In genomic region chr12:948238-948637, GRCh38 we compare ENCODE assay signal across 8 cellular contexts. TPM values are rescaled to one million over a fixed set of nuclear protein-coding genes. Genes with fewer than 3 reads are reported as not detected.
A peak's percentile ranks its signal among the peaks of the same experiment; 100 is the strongest.
DNase-seq lines count a peak whose midpoint lies in the region; ATAC-seq and TF ChIP-seq lines count a peak whose summit lies in the region.

No MANE protein-coding gene starts in this region.

- 93% methylated on average over 9 of the region's 9 CpGs for WGBS in esophagus muscularis mucosa

- H3K27ac Mint-ChIP-seq in progenitor cell of endocrine pancreas, result peak overlapping the region; percentile 81

- H3K4me1 ChIP-seq in RWPE2 (ENCODE audit: insufficient read depth, poor library complexity, severe bottlenecking) (peaks cover 8% of the 10 kb centered on the region), esophagus muscularis mucosa (peaks cover 11 to 15% (median 14%) of the 10 kb centered on the region in 4 donors)

- H3K4me1 Mint-ChIP-seq in progenitor cell of endocrine pancreas (ENCODE audit: low read depth), result peaks cover 20% of the 10 kb centered on the region

- H3K4me3 ChIP-seq in GM08714 (ENCODE audit: low read length) (peak overlapping the region; percentile 73), RWPE2 (ENCODE audit: severe bottlenecking) (peak overlapping the region; percentile 76), esophagus muscularis mucosa (peak overlapping the region; percentile 68 to 83 (median 69))

- H3K27me3 ChIP-seq in RWPE2 (ENCODE audit: insufficient read depth, poor library complexity, severe bottlenecking) (no peaks in the 10 kb centered on the region), esophagus muscularis mucosa (no peaks in the 10 kb centered on the region)

- H3K27me3 Mint-ChIP-seq in progenitor cell of endocrine pancreas, result no peaks in the 10 kb centered on the region

- peaks cover 21% of the 10 kb centered on the region for H3K36me3 ChIP-seq in RWPE2 (ENCODE audit: low read depth)
- H3K36me3 ChIP-seq in esophagus muscularis mucosa, result peaks cover 0 to 15% (median 6%) of the 10 kb centered on the region in 4 donors

- peak overlapping the region; percentile 97 for H3K4me3 Mint-ChIP-seq in progenitor cell of endocrine pancreas (ENCODE audit: low read depth)

- TF ChIP-seq EP300 in esophagus muscularis mucosa (IDR thresholded peaks at IDR 0.05), result no peak

- H3K9me3 Mint-ChIP-seq in progenitor cell of endocrine pancreas (ENCODE audit: low read depth), result no peaks in the 10 kb centered on the region

- TF ChIP-seq CTCF in RWPE2 (IDR thresholded peaks at IDR 0.05; ENCODE audit: poor library complexity, severe bottlenecking) (no peak), esophagus muscularis mucosa (IDR thresholded peaks at IDR 0.05) (no peak), progenitor cell of endocrine pancreas (IDR thresholded peaks at IDR 0.05; ENCODE audit: unreplicated experiment) (no peak), GM10266 (IDR thresholded peaks at IDR 0.05; ENCODE audit: control insufficient read depth, insufficient read depth, low read depth, missing control alignments) (no peak)

- H3K36me3 Mint-ChIP-seq in progenitor cell of endocrine pancreas (ENCODE audit: insufficient read depth), result peaks cover 19% of the 10 kb centered on the region

- peak overlapping the region; percentile 93 for H3K27ac ChIP-seq in RWPE2 (ENCODE audit: poor library complexity, severe bottlenecking)
- H3K27ac ChIP-seq in esophagus muscularis mucosa (replicated peaks in 1 of 4), result peak overlapping the region; percentile 83 to 93 (median 88)

- intact Hi-C loops in esophagus muscularis mucosa (cut with DNase I), result loop anchor here (2.0 kb wide), 1 partner anchor 377 kb away; no protein-coding TSS in a partner anchor

- H3K9me3 ChIP-seq in RWPE2 (ENCODE audit: severe bottlenecking) (no peaks in the 10 kb centered on the region), esophagus muscularis mucosa (no peaks in the 10 kb centered on the region)

- ATAC-seq in RWPE2 (ENCODE audit: low read depth) (no peak), HG02840 (IDR thresholded peaks at IDR 0.05; ENCODE audit: low FRiP score, unreplicated experiment) (no peak)

- no peak for TF ChIP-seq POLR2A in esophagus muscularis mucosa (IDR thresholded peaks at IDR 0.05; ENCODE audit: low read depth)

- DNase-seq in RWPE2 (ENCODE audit: low spot score) (no peak), esophagus muscularis mucosa (ENCODE audit: extremely low spot score) (no peak), progenitor cell of endocrine pancreas (ENCODE audit: low spot score, unreplicated experiment) (no peak), NCI-H1105 treated with DMSO at 0.1 percent for 48 hours (lab: John Stamatoyannopoulos, UW) (no peak), activated gamma-delta T cell (lab: John Stamatoyannopoulos, UW) (no peak), GM10266 (ENCODE audit: extremely low spot score) (no peak)

RNA-seq across cellular contexts. Expression of gene RAD52, which starts 1.3 kb away (rescaled TPM):
- total RNA-seq in esophagus muscularis mucosa, result 10 to 100 TPM in 3 of 4 donors, 1 to 10 TPM in 1; 6.6 to 18.8 (median 11.6) TPM
- 41.2 and 52.6 TPM in 2 replicates for total RNA-seq in progenitor cell of endocrine pancreas

RNA-seq across cellular contexts. Expression of gene ERC1, which starts 42.8 kb away (rescaled TPM):
- total RNA-seq in esophagus muscularis mucosa (10 to 100 TPM; 50.0 to 88.1 (median 59.7) TPM), progenitor cell of endocrine pancreas (141 and 146 TPM in 2 replicates)
